ENCODE assay signal across 1 cellular context in the genomic region with DNA sequence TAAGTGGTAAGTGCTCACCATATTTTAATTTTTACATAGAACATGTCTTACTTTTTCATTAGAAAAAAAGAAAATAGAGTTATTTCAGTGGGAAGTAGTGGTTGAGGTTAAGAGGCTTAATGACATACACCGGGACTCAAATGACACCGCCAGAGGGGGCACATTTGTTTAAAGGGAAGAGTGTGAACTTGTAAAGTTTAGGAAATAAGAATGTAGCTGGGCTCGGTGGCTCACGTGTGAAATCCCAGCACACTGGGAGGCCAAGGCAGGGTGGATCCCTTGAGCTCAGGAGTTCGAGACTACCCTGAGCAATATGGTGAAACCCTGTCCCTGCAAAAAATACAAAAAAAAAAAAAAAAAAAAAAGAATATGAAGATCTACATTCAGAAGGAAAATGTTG.
TF ChIP-seq lines count a peak whose summit lies in the region.

No MANE protein-coding gene starts in this region.

TF ChIP-seq in GM12878, 131 proteins besides CTCF, POLR2A, EP300 and RAD21 (continued from another document):
- TF ChIP-seq, protein P1, sequence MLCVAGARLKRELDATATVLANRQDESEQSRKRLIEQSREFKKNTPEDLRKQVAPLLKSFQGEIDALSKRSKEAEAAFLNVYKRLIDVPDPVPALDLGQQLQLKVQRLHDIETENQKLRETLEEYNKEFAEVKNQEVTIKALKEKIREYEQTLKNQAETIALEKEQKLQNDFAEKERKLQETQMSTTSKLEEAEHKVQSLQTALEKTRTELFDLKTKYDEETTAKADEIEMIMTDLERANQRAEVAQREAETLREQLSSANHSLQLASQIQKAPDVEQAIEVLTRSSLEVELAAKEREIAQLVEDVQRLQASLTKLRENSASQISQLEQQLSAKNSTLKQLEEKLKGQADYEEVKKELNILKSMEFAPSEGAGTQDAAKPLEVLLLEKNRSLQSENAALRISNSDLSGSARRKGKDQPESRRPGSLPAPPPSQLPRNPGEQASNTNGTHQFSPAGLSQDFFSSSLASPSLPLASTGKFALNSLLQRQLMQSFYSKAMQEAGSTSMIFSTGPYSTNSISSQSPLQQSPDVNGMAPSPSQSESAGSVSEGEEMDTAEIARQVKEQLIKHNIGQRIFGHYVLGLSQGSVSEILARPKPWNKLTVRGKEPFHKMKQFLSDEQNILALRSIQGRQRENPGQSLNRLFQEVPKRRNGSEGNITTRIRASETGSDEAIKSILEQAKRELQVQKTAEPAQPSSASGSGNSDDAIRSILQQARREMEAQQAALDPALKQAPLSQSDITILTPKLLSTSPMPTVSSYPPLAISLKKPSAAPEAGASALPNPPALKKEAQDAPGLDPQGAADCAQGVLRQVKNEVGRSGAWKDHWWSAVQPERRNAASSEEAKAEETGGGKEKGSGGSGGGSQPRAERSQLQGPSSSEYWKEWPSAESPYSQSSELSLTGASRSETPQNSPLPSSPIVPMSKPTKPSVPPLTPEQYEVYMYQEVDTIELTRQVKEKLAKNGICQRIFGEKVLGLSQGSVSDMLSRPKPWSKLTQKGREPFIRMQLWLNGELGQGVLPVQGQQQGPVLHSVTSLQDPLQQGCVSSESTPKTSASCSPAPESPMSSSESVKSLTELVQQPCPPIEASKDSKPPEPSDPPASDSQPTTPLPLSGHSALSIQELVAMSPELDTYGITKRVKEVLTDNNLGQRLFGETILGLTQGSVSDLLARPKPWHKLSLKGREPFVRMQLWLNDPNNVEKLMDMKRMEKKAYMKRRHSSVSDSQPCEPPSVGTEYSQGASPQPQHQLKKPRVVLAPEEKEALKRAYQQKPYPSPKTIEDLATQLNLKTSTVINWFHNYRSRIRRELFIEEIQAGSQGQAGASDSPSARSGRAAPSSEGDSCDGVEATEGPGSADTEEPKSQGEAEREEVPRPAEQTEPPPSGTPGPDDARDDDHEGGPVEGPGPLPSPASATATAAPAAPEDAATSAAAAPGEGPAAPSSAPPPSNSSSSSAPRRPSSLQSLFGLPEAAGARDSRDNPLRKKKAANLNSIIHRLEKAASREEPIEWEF (IDR thresholded peaks at IDR 0.05; ENCODE audit: insufficient replicate concordance, low read depth, low read length), result no peak
- TF ChIP-seq, protein P2, sequence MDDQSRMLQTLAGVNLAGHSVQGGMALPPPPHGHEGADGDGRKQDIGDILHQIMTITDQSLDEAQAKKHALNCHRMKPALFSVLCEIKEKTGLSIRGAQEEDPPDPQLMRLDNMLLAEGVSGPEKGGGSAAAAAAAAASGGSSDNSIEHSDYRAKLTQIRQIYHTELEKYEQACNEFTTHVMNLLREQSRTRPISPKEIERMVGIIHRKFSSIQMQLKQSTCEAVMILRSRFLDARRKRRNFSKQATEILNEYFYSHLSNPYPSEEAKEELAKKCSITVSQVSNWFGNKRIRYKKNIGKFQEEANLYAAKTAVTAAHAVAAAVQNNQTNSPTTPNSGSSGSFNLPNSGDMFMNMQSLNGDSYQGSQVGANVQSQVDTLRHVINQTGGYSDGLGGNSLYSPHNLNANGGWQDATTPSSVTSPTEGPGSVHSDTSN (IDR thresholded peaks at IDR 0.05; ENCODE audit: insufficient replicate concordance, low read depth, low read length), result no peak
- no peak for TF ChIP-seq MEF2A (IDR thresholded peaks at IDR 0.05; ENCODE audit: insufficient read depth, low read depth, low read length)
- no peak for TF ChIP-seq ZNF217 (IDR thresholded peaks at IDR 0.05)
- no peak for TF ChIP-seq FOXK2 (IDR thresholded peaks at IDR 0.05)
- TF ChIP-seq IRF4 (IDR thresholded peaks at IDR 0.05; ENCODE audit: low read depth, low read length), result no peak
- TF ChIP-seq HDAC2 (IDR thresholded peaks at IDR 0.05), result no peak
- no peak for TF ChIP-seq PML (IDR thresholded peaks at IDR 0.05; ENCODE audit: low read length)
